In genomic region chr1:23485002-23485332, GRCh38 we compare ENCODE assay signal across 9 cellular contexts. TPM values are rescaled to one million over a fixed set of nuclear protein-coding genes. Genes with fewer than 3 reads are reported as not detected.
DNase-seq lines count a peak whose midpoint lies in the region; ATAC-seq, FAIRE-seq and TF ChIP-seq lines count a peak whose summit lies in the region.
"Had no signal": no experiment of that assay in that cellular context is flagged by ENCODE, and none has a peak within 500 bp of the region (broad histone marks: within the 10 kb centered on the region; RNA-seq: fewer than 3 reads in every experiment).

No MANE protein-coding gene starts in this region.

- H3K27me3 ChIP-seq in CD8-positive, alpha-beta memory T cell (ENCODE audit: insufficient read depth, low read length, poor library complexity, severe bottlenecking): peaks cover 10% of the 10 kb centered on the region
- H3K27me3 ChIP-seq in PC-3 (ENCODE audit: low read length): no peaks in the 10 kb centered on the region
- peaks cover 3 to 6% of the 10 kb centered on the region in 2 experiments for H3K27me3 ChIP-seq in endothelial cell of umbilical vein (ENCODE audit: control insufficient read depth in 2 of 2, insufficient read depth in 2 of 2, low read length in 2 of 2)
- no peaks in the 10 kb centered on the region for H3K27me3 ChIP-seq in psoas muscle (ENCODE audit: insufficient read depth in 3 of 3, low read length in 2 of 3)

- peaks cover 22 to 27% of the 10 kb centered on the region in 2 donors for H3K27me3 Mint-ChIP-seq in CD8-positive, alpha-beta memory T cell

- dilution Hi-C loops in endothelial cell of umbilical vein (cut with MboI; ENCODE audit: extremely low pct_ligation_motif_present, low sequenced_read_pairs): no loop called here

- H3K79me2 ChIP-seq in PC-3 (ENCODE audit: low read length): no peaks in the 10 kb centered on the region
- no peaks in the 10 kb centered on the region for H3K79me2 ChIP-seq in endothelial cell of umbilical vein (ENCODE audit: control insufficient read depth, insufficient read depth, low read length)

- H3K36me3 Mint-ChIP-seq in CD8-positive, alpha-beta memory T cell: peaks cover 0 to 1% (median 0%) of the 10 kb centered on the region in 3 donors

- ATAC-seq in PC-3 (no peak), psoas muscle (no peak), HG03571 (IDR thresholded peaks at IDR 0.05; ENCODE audit: unreplicated experiment) (no peak), HG03196 (IDR thresholded peaks at IDR 0.05; ENCODE audit: unreplicated experiment) (no peak), HG02970 (IDR thresholded peaks at IDR 0.05; ENCODE audit: low FRiP score, unreplicated experiment) (no peak)

- no peaks in the 10 kb centered on the region for H3K36me3 ChIP-seq in CD8-positive, alpha-beta memory T cell (ENCODE audit: insufficient read depth, low read length)
- H3K36me3 ChIP-seq in PC-3 (ENCODE audit: low read depth, low read length) (no peaks in the 10 kb centered on the region), endothelial cell of umbilical vein (ENCODE audit: control insufficient read depth in 2 of 2, extremely low read depth in 1 of 2, insufficient read depth in 2 of 2, low read length in 2 of 2) (no peaks in the 10 kb centered on the region), psoas muscle (ENCODE audit: insufficient read depth in 1 of 2, low read depth in 1 of 2) (no peaks in the 10 kb centered on the region)

- H3K9me3 ChIP-seq in CD8-positive, alpha-beta memory T cell (ENCODE audit: low read length): no peaks in the 10 kb centered on the region
- H3K9me3 ChIP-seq in PC-3 (ENCODE audit: low read length) (no peaks in the 10 kb centered on the region), endothelial cell of umbilical vein (replicated peaks; ENCODE audit: control insufficient read depth, insufficient read depth, low read length) (no peaks in the 10 kb centered on the region), psoas muscle (no peaks in the 10 kb centered on the region)

- intact Hi-C loops in PC-3 (cut with micrococcal nuclease): loop anchor here (2.0 kb wide), 1 partner anchor 62 kb away; no protein-coding TSS in a partner anchor
- intact Hi-C loops in endothelial cell of umbilical vein (cut with micrococcal nuclease): loop anchor here (2.0 kb wide), 2 partner anchors 116 to 140 kb away; partner anchors contain the start of genes HNRNPR and ZNF436
- intact Hi-C loops in psoas muscle (cut with DNase I): loop anchor here in 1 of 2 donors (10.0 kb wide), 1 partner anchor 140 kb away; the partner anchor contains the start of gene HNRNPR
- intact Hi-C loops in lower leg skin (cut with DNase I; ENCODE audit: low total_unique reads): loop anchor here (10.0 kb wide), 1 partner anchor 60 kb away; the partner anchor contains the start of gene TCEA3

- WGBS in psoas muscle, 3 donors: 60 to 62% (median 61%) methylated on average over 7 of the region's 7 CpGs
- WGBS in lower leg skin, 2 donors: 46 to 60% methylated on average over 7 of the region's 7 CpGs

- no peaks in the 10 kb centered on the region for H3F3A ChIP-seq in PC-3 (ENCODE audit: low read length, unreplicated experiment)

- H3K9ac ChIP-seq in PC-3 (ENCODE audit: low read length) (no peak overlapping the region; the same call in 1 of the 2 replicates), endothelial cell of umbilical vein (replicated peaks; ENCODE audit: extremely low read depth, insufficient read depth, low read length) (no peak overlapping the region)

- BruUV-seq in PC-3 (replicated peaks; lab: Mats Ljungman, UMichigan) (no TSS peak), endothelial cell of umbilical vein (replicated peaks; lab: Mats Ljungman, UMichigan) (no TSS peak)

- H3K4me3 ChIP-seq in CD8-positive, alpha-beta memory T cell (ENCODE audit: low read length): peak overlapping the region; percentile 50
- H3K4me3 ChIP-seq in PC-3 (ENCODE audit: low read length) (peak overlapping the region; percentile 76), endothelial cell of umbilical vein (replicated peaks in 1 of 3; ENCODE audit: insufficient read depth in 1 of 3, low read depth in 1 of 3, low read length in 3 of 3) (peak overlapping the region in 2 of 3 experiments; percentile 34 to 67), psoas muscle (peak overlapping the region; percentile 76), lower leg skin (ENCODE audit: low read depth, poor library complexity, severe bottlenecking) (no peak overlapping the region)

- peaks cover 16% of the 10 kb centered on the region for H3K4me1 ChIP-seq in CD8-positive, alpha-beta memory T cell (ENCODE audit: insufficient read depth, low read length)
- H3K4me1 ChIP-seq in PC-3 (ENCODE audit: insufficient read depth, low read length) (peaks cover 8% of the 10 kb centered on the region), endothelial cell of umbilical vein (ENCODE audit: control insufficient read depth, extremely low read depth, insufficient read depth, low read length) (peaks cover 11% of the 10 kb centered on the region), psoas muscle (peaks cover 34% of the 10 kb centered on the region)
- H3K4me1 ChIP-seq: foreskin keratinocyte had no signal

- TF ChIP-seq CTCF in PC-3 (conservative IDR thresholded peaks at IDR 0.05; ENCODE audit: low read depth, low read length) (no peak), endothelial cell of umbilical vein (IDR thresholded peaks at IDR 0.05; ENCODE audit: extremely low read depth in 1 of 2, insufficient read depth in 1 of 2, low read depth in 1 of 2, low read length in 2 of 2) (no peak), psoas muscle (IDR thresholded peaks at IDR 0.05) (no peak), lower leg skin (IDR thresholded peaks at IDR 0.05) (no peak)

- peaks cover 0 to 2% (median 0%) of the 10 kb centered on the region in 5 donors for H3K9me3 Mint-ChIP-seq in CD8-positive, alpha-beta memory T cell

- H3K27ac Mint-ChIP-seq in CD8-positive, alpha-beta memory T cell: peak overlapping the region in 6 of 8 donors; percentile 15 to 83 (median 60)

- DNase-seq in CD8-positive, alpha-beta memory T cell: no peak
- no peak for DNase-seq in PC-3
- no peak for DNase-seq in endothelial cell of umbilical vein (ENCODE audit: low read depth, low spot score)
- no peak for DNase-seq in psoas muscle
- DNase-seq in lower leg skin (ENCODE audit: low spot score in 2 of 2): no peak

- peaks cover 14 to 20% (median 16%) of the 10 kb centered on the region in 3 donors for H3K4me1 Mint-ChIP-seq in CD8-positive, alpha-beta memory T cell

- no peaks in the 10 kb centered on the region for H4K20me1 ChIP-seq in PC-3 (ENCODE audit: low read length)
- no peaks in the 10 kb centered on the region for H4K20me1 ChIP-seq in endothelial cell of umbilical vein (replicated peaks; ENCODE audit: control insufficient read depth, extremely low read depth, insufficient read depth, low read length)

- CTCF ChIA-PET in CD8-positive, alpha-beta memory T cell (lab: Charles Lee): interaction anchor here (0.7 to 4.6 kb wide), 5 partner anchors 9 to 152 kb away, joined by 3 to 40 read pairs (median 5); no protein-coding TSS in a partner anchor
- CTCF ChIA-PET in PC-3 (lab: Charles Lee): interaction anchor here (0.6 to 1.5 kb wide), 3 partner anchors 12 to 134 kb away, joined by 3 to 18 read pairs (median 4); no protein-coding TSS in a partner anchor
- CTCF ChIA-PET in endothelial cell of umbilical vein (lab: Charles Lee): interaction anchor here (1.0 to 5.3 kb wide), 7 partner anchors 13 to 152 kb away, joined by 3 to 77 read pairs (median 6); partner anchors contain the start of genes HNRNPR and ZNF436

- H3K9me1 ChIP-seq in endothelial cell of umbilical vein (replicated peaks; ENCODE audit: control insufficient read depth, extremely low read depth, insufficient read depth, low read length): no peaks in the 10 kb centered on the region

- peak overlapping the region; percentile 87 to 95 (median 88) for H3K4me3 Mint-ChIP-seq in CD8-positive, alpha-beta memory T cell

- H3K4me2 ChIP-seq in PC-3 (ENCODE audit: low read length) (peak overlapping the region; percentile 94), endothelial cell of umbilical vein (ENCODE audit: insufficient read depth, low read length) (peak overlapping the region; percentile 51)

- H3K27ac ChIP-seq in CD8-positive, alpha-beta memory T cell (ENCODE audit: low read depth, low read length): no peak overlapping the region
- no peak overlapping the region for H3K27ac ChIP-seq in PC-3 (ENCODE audit: low read length)
- no peak overlapping the region for H3K27ac ChIP-seq in endothelial cell of umbilical vein (ENCODE audit: insufficient read depth, low read depth, low read length)
- peak overlapping the region; percentile 87 for H3K27ac ChIP-seq in psoas muscle

- no peaks in the 10 kb centered on the region for H3K9me2 ChIP-seq in PC-3 (replicated peaks; ENCODE audit: low read length)

- no peak for FAIRE-seq in endothelial cell of umbilical vein (lab: Jason Lieb, UNC)

- TF ChIP-seq POLR2A in endothelial cell of umbilical vein (IDR thresholded peaks at IDR 0.05; ENCODE audit: low read depth, low read length) (no peak), lower leg skin (IDR thresholded peaks at IDR 0.05) (no peak)

- H2AFZ ChIP-seq in PC-3 (ENCODE audit: low read length) (peak overlapping the region; percentile 91), endothelial cell of umbilical vein (ENCODE audit: low read depth, low read length) (peak overlapping the region; percentile 44)

- POLR2A ChIA-PET in CD8-positive, alpha-beta memory T cell (lab: Charles Lee): interaction anchor here (0.6 to 2.1 kb wide), 5 partner anchors 12 to 318 kb away, joined by 3 to 11 read pairs (median 3); no protein-coding TSS in a partner anchor
- POLR2A ChIA-PET in PC-3 (lab: Charles Lee; ENCODE audit: unreplicated experiment) (no interaction called here), endothelial cell of umbilical vein (lab: Charles Lee) (interaction anchor here (0.5 to 0.7 kb wide), 3 partner anchors 61 to 82 kb away, joined by 3 to 10 read pairs (median 7); partner anchors contain the start of gene TCEA3)

RNA-seq across cellular contexts. Expression of gene ASAP3, which starts 1.0 kb away (rescaled TPM):
- total RNA-seq in CD8-positive, alpha-beta memory T cell: under 1 TPM; 0.33 to 0.78 TPM
- polyA plus RNA-seq in CD8-positive, alpha-beta memory T cell: 0.62 TPM
- total RNA-seq in PC-3 (2014; rRNA removed) (12.8 and 17.0 TPM in 2 replicates), endothelial cell of umbilical vein (14.2 and 15.5 TPM in 2 replicates), psoas muscle (10 to 100 TPM; 37.9 to 68.0 (median 52.1) TPM), lower leg skin (100 to 1,000 TPM; 103 to 114 (median 108) TPM)
- polyA plus RNA-seq in endothelial cell of umbilical vein (12.5 and 14.8 TPM in 2 replicates), psoas muscle (10 to 100 TPM; 13.3 to 45.8 (median 33.6) TPM)
- polyA plus RNA-seq in endothelial cell of umbilical vein (2011; cell fraction: cytosol; rRNA removed): 7.9 and 11.3 TPM in 2 replicates
- polyA plus RNA-seq in endothelial cell of umbilical vein (2011; cell fraction: nucleus; rRNA removed): 49.9 and 62.4 TPM in 2 replicates
- 12.8 and 22.2 TPM in 2 replicates for polyA plus RNA-seq in endothelial cell of umbilical vein (2012)
- polyA minus RNA-seq in endothelial cell of umbilical vein: 18.5 and 18.7 TPM in 2 replicates
- polyA minus RNA-seq in endothelial cell of umbilical vein (2011; cell fraction: cytosol; rRNA and poly(A)+ RNA removed): 2.3 TPM
- 9.7 and 11.7 TPM in 2 replicates for polyA minus RNA-seq in endothelial cell of umbilical vein (2011; cell fraction: nucleus; rRNA and poly(A)+ RNA removed)

RNA-seq across cellular contexts. Expression of gene E2F2, which starts 46.1 kb away (rescaled TPM):
- total RNA-seq in CD8-positive, alpha-beta memory T cell: 10 to 100 TPM; 19.1 to 19.6 TPM
- 0.76 TPM for polyA plus RNA-seq in CD8-positive, alpha-beta memory T cell
- total RNA-seq in PC-3 (2014; rRNA removed) (7.0 and 8.3 TPM in 2 replicates), endothelial cell of umbilical vein (5.0 and 5.6 TPM in 2 replicates), psoas muscle (under 1 TPM in 3 of 4 donors, not detected in 1; 0.06 to 0.32 (median 0.17) TPM), lower leg skin (10 to 100 TPM in 2 of 4 donors, 1 to 10 TPM in 2; 6.0 to 12.1 (median 9.0) TPM)
- polyA plus RNA-seq in endothelial cell of umbilical vein (0.83 and 1.1 TPM in 2 replicates), psoas muscle (under 1 TPM in 2 of 3 donors, not detected in 1; 0.03 to 0.05 TPM)
- polyA plus RNA-seq in endothelial cell of umbilical vein (2011; cell fraction: cytosol; rRNA removed): 0.95 and 1.2 TPM in 2 replicates
- polyA plus RNA-seq in endothelial cell of umbilical vein (2011; cell fraction: nucleus; rRNA removed): 1.9 and 2.0 TPM in 2 replicates
- polyA plus RNA-seq in endothelial cell of umbilical vein (2012): 1.1 and 1.6 TPM in 2 replicates
- 1.5 and 1.9 TPM in 2 replicates for polyA minus RNA-seq in endothelial cell of umbilical vein
- 11.7 TPM for polyA minus RNA-seq in endothelial cell of umbilical vein (2011; cell fraction: cytosol; rRNA and poly(A)+ RNA removed)
- 1.6 and 2.9 TPM in 2 replicates for polyA minus RNA-seq in endothelial cell of umbilical vein (2011; cell fraction: nucleus; rRNA and poly(A)+ RNA removed)
